8 cellular contexts compared by ENCODE assay signal in the genomic region with DNA sequence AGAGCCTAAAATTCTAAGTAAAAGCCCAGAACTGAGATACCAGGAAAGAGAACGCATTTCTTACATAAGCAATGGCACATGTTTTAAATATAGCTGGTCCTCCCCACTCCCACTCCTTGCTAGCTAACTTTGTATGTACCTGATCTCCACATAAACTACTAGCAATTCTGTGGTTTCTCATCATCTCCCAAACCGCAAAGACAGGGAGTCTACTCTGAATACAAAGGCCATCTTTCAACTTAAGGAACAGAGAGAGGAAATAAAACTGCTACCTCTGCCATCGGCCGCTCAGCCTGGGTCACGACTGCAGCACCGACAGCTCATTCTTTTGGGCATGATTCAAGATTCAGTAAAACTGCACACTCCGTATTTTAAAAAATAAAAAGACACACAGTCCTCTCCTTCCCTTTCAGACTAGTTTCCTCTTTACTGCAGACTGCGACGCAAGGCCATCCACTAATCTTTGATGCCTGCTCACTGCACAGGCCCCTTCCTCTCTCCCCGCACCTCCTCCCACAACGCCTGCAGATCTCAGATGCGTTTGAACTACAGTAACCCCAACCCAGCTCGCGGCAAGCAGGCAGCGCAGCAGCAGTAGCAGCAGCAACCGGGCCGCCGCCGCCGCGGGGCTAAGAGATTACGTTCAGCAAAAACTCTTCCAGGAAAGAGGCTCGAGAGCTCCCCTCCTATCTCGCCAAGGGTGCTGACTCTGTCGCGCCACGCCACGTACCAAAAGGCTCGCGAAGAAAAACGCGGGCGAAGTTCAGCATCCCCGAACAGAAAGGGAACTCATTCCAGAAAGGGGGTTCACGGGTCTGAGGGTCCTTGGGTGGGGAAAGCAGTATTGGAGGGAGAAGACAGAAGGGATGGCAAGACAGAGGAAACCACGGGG. TPM values are rescaled to one million over a fixed set of nuclear protein-coding genes. Genes with fewer than 3 reads are reported as not detected.
DNase-seq lines count a peak whose midpoint lies in the region; TF ChIP-seq lines count a peak whose summit lies in the region.

No MANE protein-coding gene starts in this region.

- H3K79me2 ChIP-seq in osteoblast (ENCODE audit: insufficient read depth, low read length) = peaks cover 65% of the 10 kb centered on the region

- no peak for TF ChIP-seq POLR2A in testis (IDR thresholded peaks at IDR 0.05)

- H3K9me3 Mint-ChIP-seq in activated naive CD4-positive, alpha-beta T cell treated with anti-CD3 and anti-CD28 coated beads, Interleukin-2, amount 50 U/mL, for 24 hours = no peaks in the 10 kb centered on the region

- intact Hi-C loops in testis (cut with DNase I; ENCODE audit: low total_unique reads) = no loop called here

- H3K27me3 Mint-ChIP-seq in activated naive CD4-positive, alpha-beta T cell treated with anti-CD3 and anti-CD28 coated beads, Interleukin-2, amount 50 U/mL, for 24 hours = no peaks in the 10 kb centered on the region

- H3K36me3 Mint-ChIP-seq in activated naive CD4-positive, alpha-beta T cell treated with anti-CD3 and anti-CD28 coated beads, Interleukin-2, amount 50 U/mL, for 24 hours = peaks cover 22% of the 10 kb centered on the region

- H3K27ac ChIP-seq in SK-N-MC (peak overlapping the region; percentile 95), osteoblast (ENCODE audit: low read depth, low read length) (peak overlapping the region; percentile 88), testis (peak overlapping the region; percentile 88 to 93)

- H4K20me1 ChIP-seq in osteoblast (ENCODE audit: insufficient read depth, low read length) = peaks cover 15% of the 10 kb centered on the region

- TF ChIP-seq CTCF in LNCaP clone FGC (IDR thresholded peaks at IDR 0.05; ENCODE audit: control insufficient read depth, extremely low read depth, insufficient read depth) (0 out of 2 replicates have a peak, but pooled peaks have one; percentile 3), osteoblast (IDR thresholded peaks at IDR 0.05; ENCODE audit: extremely low read depth, low read depth, low read length) (no peak), testis (IDR thresholded peaks at IDR 0.05) (no peak)

- H3K4me3 Mint-ChIP-seq in activated naive CD4-positive, alpha-beta T cell treated with anti-CD3 and anti-CD28 coated beads, Interleukin-2, amount 50 U/mL, for 24 hours = peak overlapping the region; percentile 99

- H3K27me3 ChIP-seq in osteoblast (ENCODE audit: insufficient read depth, low read length) = no peaks in the 10 kb centered on the region
- H3K27me3 ChIP-seq in testis = no peaks in the 10 kb centered on the region

- peak overlapping the region; percentile 88 for H2AFZ ChIP-seq in osteoblast (ENCODE audit: low read length)

- no peaks in the 10 kb centered on the region for H3K9me3 ChIP-seq in ES-I3 (ENCODE audit: control insufficient read depth, insufficient read depth, low read length)
- no peaks in the 10 kb centered on the region for H3K9me3 ChIP-seq in SK-N-MC (ENCODE audit: low read depth, low read length)
- H3K9me3 ChIP-seq in osteoblast (ENCODE audit: low read depth, low read length) = no peaks in the 10 kb centered on the region
- H3K9me3 ChIP-seq in testis = no peaks in the 10 kb centered on the region

- H3K4me1 ChIP-seq in ES-I3 (ENCODE audit: insufficient read depth, low read length) (peaks cover 4% of the 10 kb centered on the region), osteoblast (ENCODE audit: insufficient read depth, low read length) (peaks cover 30% of the 10 kb centered on the region), testis (peaks cover 32% of the 10 kb centered on the region)

- peaks cover 61% of the 10 kb centered on the region for H3K4me1 Mint-ChIP-seq in activated naive CD4-positive, alpha-beta T cell treated with anti-CD3 and anti-CD28 coated beads, Interleukin-2, amount 50 U/mL, for 24 hours

- H3K4me2 ChIP-seq in osteoblast (ENCODE audit: insufficient read depth, low read length) = peak overlapping the region; percentile 93

- H3K36me3 ChIP-seq in ES-I3 (ENCODE audit: insufficient read depth, low read length) (no peaks in the 10 kb centered on the region), SK-N-MC (ENCODE audit: insufficient read depth, low read length) (peaks cover 6% of the 10 kb centered on the region), osteoblast (ENCODE audit: insufficient read depth, low read length) (peaks cover 5% of the 10 kb centered on the region), testis (ENCODE audit: low read depth, missing control alignments) (no peaks in the 10 kb centered on the region)

- H3K9ac ChIP-seq in ES-I3 (ENCODE audit: low read depth, low read length) = peak overlapping the region; percentile 71
- H3K9ac ChIP-seq in SK-N-MC (ENCODE audit: insufficient read length) = peak overlapping the region; percentile 85

- WGBS in testis, 2 donors = 0 to 1% methylated on average over 25 to 36 of the region's 36 CpGs

- DNase-seq in GOT3 (lab: John Stamatoyannopoulos, UW) (peak; percentile 54), LNCaP clone FGC (ENCODE audit: low read depth) (no peak), SK-N-MC (ENCODE audit: low read depth, low spot score) (peak; percentile 60), glomerular visceral epithelial cell (ENCODE audit: extremely low spot score) (peak; percentile 78), osteoblast (ENCODE audit: insufficient read length, low spot score, missing footprints) (peak; percentile 96), testis (peak; percentile 84)

- peak overlapping the region; percentile 99 for H3K27ac Mint-ChIP-seq in activated naive CD4-positive, alpha-beta T cell treated with anti-CD3 and anti-CD28 coated beads, Interleukin-2, amount 50 U/mL, for 24 hours

- H3K4me3 ChIP-seq in LNCaP clone FGC (ENCODE audit: low read depth, low read length) (peak overlapping the region; percentile 82), SK-N-MC (peak overlapping the region; percentile 76), osteoblast (ENCODE audit: insufficient read depth, low read length) (peak overlapping the region; percentile 90), testis (peak overlapping the region; percentile 96 to 97)

RNA-seq across cellular contexts. Expression of a gene that starts 1.5 kb away (rescaled TPM):
- total RNA-seq in osteoblast = 37.7 and 38.4 TPM in 2 replicates
- total RNA-seq in testis = 10 to 100 TPM; 39.5 to 40.4 TPM
- polyA plus RNA-seq in testis (ENCODE audit: insufficient read depth, low read depth, low replicate concordance) = 30.0 TPM

RNA-seq across cellular contexts. Expression of a gene that starts 55.2 kb away (rescaled TPM):
- total RNA-seq in osteoblast (36.9 and 37.1 TPM in 2 replicates), testis (10 to 100 TPM; 29.6 to 39.1 TPM)
- 31.2 TPM for polyA plus RNA-seq in testis (ENCODE audit: insufficient read depth, low read depth, low replicate concordance)
